Comparison of ENCODE assay signal across 30 cellular contexts in genomic region chr2:96700086-96700485, GRCh38. TPM values are rescaled to one million over a fixed set of nuclear protein-coding genes. Genes with fewer than 3 reads are reported as not detected.
"Had no signal": no experiment of that assay in that cellular context is flagged by ENCODE, and none has a peak within 500 bp of the region (broad histone marks: within the 10 kb centered on the region; RNA-seq: fewer than 3 reads in every experiment).

No MANE protein-coding gene starts in this region.

- H3K4me3 Mint-ChIP-seq: natural killer cell; stimulated activated effector memory CD8-positive, alpha-beta T cell treated with anti-CD3 and anti-CD28 coated beads, Interleukin-12 subunit alpha, Interleukin-12 subunit beta, amount 100 ng/mL, for 72 hours had no signal

- DNase-seq: dermis blood vessel endothelial cell; effector memory CD4-positive, alpha-beta T cell; foreskin keratinocyte; glutamatergic neuron; heart right ventricle; hippocampal formation; left cardiac atrium; left lung; mesendoderm; natural killer cell; stimulated activated CD4-positive, alpha-beta T cell treated with anti-CD3 and anti-CD28 coated beads, Interleukin-2, amount 100 ng/mL, for 24 hours; stimulated activated CD4-positive, alpha-beta T cell treated with anti-CD3 and anti-CD28 coated beads, Interleukin-4, amount 100 ng/mL, for 24 hours; stimulated activated naive CD4-positive, alpha-beta T cell treated with Interleukin-2 at 50 U/mL for 16 hours; stomach; thyroid gland; trophoblast cell had no signal

- H3K36me3 Mint-ChIP-seq: natural killer cell had no signal

- H3K27ac ChIP-seq: coronary artery, esophagus muscularis mucosa, foreskin keratinocyte, gastroesophageal sphincter, heart right ventricle, left lung, parathyroid adenoma, prostate gland, right atrium auricular region, stomach, thyroid gland, vagina had no signal

- ATAC-seq: foreskin keratinocyte; gastroesophageal sphincter; heart right ventricle; left cardiac atrium; left lung; natural killer cell; sciatic nerve; stimulated activated effector memory CD8-positive, alpha-beta T cell treated with anti-CD3 and anti-CD28 coated beads, Interleukin-12 subunit alpha, Interleukin-12 subunit beta, amount 100 ng/mL, for 72 hours had no signal

- H3K36me3 ChIP-seq: prostate gland, thyroid gland, vagina had no signal

- H3K9me3 ChIP-seq: esophagus muscularis mucosa, gastroesophageal sphincter, heart right ventricle, left lung, prostate gland, right atrium auricular region, stomach, thyroid gland, vagina had no signal

- H3K4me1 ChIP-seq: esophagus muscularis mucosa, gastroesophageal sphincter, heart right ventricle, left lung, prostate gland, right atrium auricular region, stomach, thyroid gland, vagina had no signal

- H3K4me3 ChIP-seq: coronary artery, esophagus muscularis mucosa, gastroesophageal sphincter, heart right ventricle, left lung, prostate gland, right atrium auricular region, stomach, thyroid gland, vagina had no signal

- H3K27me3 ChIP-seq: esophagus muscularis mucosa, foreskin keratinocyte, gastroesophageal sphincter, heart right ventricle, left lung, right atrium auricular region, stomach, thyroid gland, vagina had no signal

- H3K27ac Mint-ChIP-seq: natural killer cell; stimulated activated effector memory CD8-positive, alpha-beta T cell treated with anti-CD3 and anti-CD28 coated beads, Interleukin-12 subunit alpha, Interleukin-12 subunit beta, amount 100 ng/mL, for 72 hours had no signal

- H3K4me1 Mint-ChIP-seq: natural killer cell; stimulated activated effector memory CD8-positive, alpha-beta T cell treated with anti-CD3 and anti-CD28 coated beads, Interleukin-12 subunit alpha, Interleukin-12 subunit beta, amount 100 ng/mL, for 72 hours had no signal

RNA-seq across cellular contexts. Expression of gene FER1L5, which starts 57.5 kb away (rescaled TPM):
- total RNA-seq: endothelial cell of umbilical vein, gastroesophageal sphincter, kidney epithelial cell, lower leg skin, lung microvascular endothelial cell, natural killer cell, right atrium auricular region, subcutaneous adipose tissue had no signal
- polyA plus RNA-seq: endothelial cell of umbilical vein had no signal
